8 cellular contexts compared by ENCODE assay signal in the genomic region with DNA sequence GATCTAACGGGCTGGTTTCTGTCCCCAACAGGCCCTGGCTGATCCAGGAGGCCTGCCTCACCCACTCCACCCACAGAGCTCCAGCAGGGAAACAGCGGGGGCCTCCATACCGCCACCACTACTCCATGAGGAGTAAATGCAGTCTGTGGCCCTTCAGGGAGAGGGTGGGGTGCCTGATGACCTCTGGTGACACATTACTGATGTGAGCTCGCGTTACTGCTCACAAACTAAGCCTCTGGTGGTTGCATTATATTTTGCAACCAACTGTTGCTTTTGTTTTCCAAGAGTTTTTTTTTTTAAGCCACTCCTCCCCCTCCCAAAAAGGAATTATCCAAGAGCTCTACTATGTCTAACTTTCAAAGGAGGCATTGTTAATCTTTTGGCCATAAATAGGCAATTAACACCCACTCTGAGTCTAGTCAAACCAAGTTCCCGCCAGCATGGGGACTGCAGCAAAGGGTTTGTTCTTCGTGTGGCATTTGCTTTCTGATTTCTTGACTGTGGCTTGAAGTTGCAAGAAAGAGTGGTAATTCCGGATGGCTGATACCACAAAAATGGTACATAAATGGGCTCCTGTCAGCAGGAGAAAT.
DNase-seq lines count a peak whose midpoint lies in the region; ATAC-seq and TF ChIP-seq lines count a peak whose summit lies in the region.

No MANE protein-coding gene starts in this region.

- H3K9me3 Mint-ChIP-seq in stimulated activated naive CD8-positive, alpha-beta T cell treated with anti-CD3 and anti-CD28 coated beads, Interleukin-15, amount 100 ng/mL, for 72 hours, result no peaks in the 10 kb centered on the region

- H3K27me3 Mint-ChIP-seq in stimulated activated naive CD8-positive, alpha-beta T cell treated with anti-CD3 and anti-CD28 coated beads, Interleukin-15, amount 100 ng/mL, for 72 hours, result no peaks in the 10 kb centered on the region

- ATAC-seq in stimulated activated naive CD8-positive, alpha-beta T cell treated with anti-CD3 and anti-CD28 coated beads, Interleukin-15, amount 100 ng/mL, for 72 hours, result peak; percentile 75
- ATAC-seq in GM21717 (IDR thresholded peaks at IDR 0.05; ENCODE audit: unreplicated experiment) (no peak), GM18873 (IDR thresholded peaks at IDR 0.05; ENCODE audit: low FRiP score, unreplicated experiment) (no peak)

- peak overlapping the region; percentile 39 to 50 for H3K4me3 Mint-ChIP-seq in stimulated activated naive CD8-positive, alpha-beta T cell treated with anti-CD3 and anti-CD28 coated beads, Interleukin-15, amount 100 ng/mL, for 72 hours

- TF ChIP-seq CTCF in GM13977 (IDR thresholded peaks at IDR 0.05; ENCODE audit: extremely low read depth, insufficient read depth, missing control alignments), result no peak

- H3K4me1 Mint-ChIP-seq in stimulated activated naive CD8-positive, alpha-beta T cell treated with anti-CD3 and anti-CD28 coated beads, Interleukin-15, amount 100 ng/mL, for 72 hours, result peaks cover 79% of the 10 kb centered on the region

- peak overlapping the region in 1 of 2 donors; percentile 30 for H3K27ac Mint-ChIP-seq in stimulated activated naive CD8-positive, alpha-beta T cell treated with anti-CD3 and anti-CD28 coated beads, Interleukin-15, amount 100 ng/mL, for 72 hours

- in situ Hi-C loops in ACHN (cut with HindIII; ENCODE audit: low pct_ligation_motif_present, low pct_unique_long_range_greater_than_20kb, low sequenced_read_pairs), result no loop called here
- in situ Hi-C loops in GM13977 (cut with MboI; ENCODE audit: low pct_unique_long_range_greater_than_20kb, low sequenced_read_pairs, unreplicated experiment), result no loop called here

- DNase-seq in ACHN, result peak; percentile 6
- DNase-seq in HUDEP-2 (lab: John Stamatoyannopoulos, UW; ENCODE audit: unreplicated experiment in 76 of 76), result peak in 70 of 76 experiments; percentile 17 to 84 (median 51)
- peak; percentile 62 for DNase-seq in amniotic epithelial cell (ENCODE audit: low read depth)
- peak; percentile 81 for DNase-seq in iPS-NIHi11 (ENCODE audit: low spot score)
- DNase-seq in stimulated activated naive CD8-positive, alpha-beta T cell treated with anti-CD3 and anti-CD28 coated beads, Interleukin-15, amount 100 ng/mL, for 72 hours, result peak in 1 of 2 donors; percentile 52
- DNase-seq in GM13977 (ENCODE audit: low spot score), result no peak
